ENCODE assay signal across 14 cellular contexts in genomic region chr9:127426756-127427155, GRCh38. TPM values are rescaled to one million over a fixed set of nuclear protein-coding genes. Genes with fewer than 3 reads are reported as not detected.
DNase-seq lines count a peak whose midpoint lies in the region; ATAC-seq and TF ChIP-seq lines count a peak whose summit lies in the region.
"Had no signal": no experiment of that assay in that cellular context is flagged by ENCODE, and none has a peak within 500 bp of the region (broad histone marks: within the 10 kb centered on the region; RNA-seq: fewer than 3 reads in every experiment).

No MANE protein-coding gene starts in this region.

- H2BK15ac ChIP-seq in mesenchymal stem cell (ENCODE audit: low read depth, poor library complexity, severe bottlenecking) = no peak overlapping the region

- peaks cover 48% of the 10 kb centered on the region for H3K4me1 Mint-ChIP-seq in CD8-positive, alpha-beta T cell (ENCODE audit: low read depth)
- H3K4me1 Mint-ChIP-seq in activated naive CD8-positive, alpha-beta T cell treated with anti-CD3 and anti-CD28 coated beads for 36 hours = peaks cover 51% of the 10 kb centered on the region
- peaks cover 41% of the 10 kb centered on the region for H3K4me1 Mint-ChIP-seq in nephron

- H3K79me2 ChIP-seq in OCI-LY7 (ENCODE audit: insufficient read depth, low read depth, low read length) (peaks cover 36% of the 10 kb centered on the region; the same call in 1 of the 2 replicates), SK-N-SH (ENCODE audit: insufficient read depth) (peaks cover 90% of the 10 kb centered on the region)

- H3K4me2 ChIP-seq in OCI-LY7 (ENCODE audit: low read length) = no peak overlapping the region
- H3K4me2 ChIP-seq in SK-N-SH = no peak overlapping the region
- H3K4me2 ChIP-seq in mesenchymal stem cell (ENCODE audit: low read length, poor library complexity, severe bottlenecking) = no peak overlapping the region

- no peak overlapping the region for H2BK120ac ChIP-seq in mesenchymal stem cell (ENCODE audit: low read depth, low read length)

- H3K79me1 ChIP-seq in mesenchymal stem cell (replicated peaks; ENCODE audit: low read length, poor library complexity, severe bottlenecking) = peaks cover 31% of the 10 kb centered on the region

- H3K18ac ChIP-seq in mesenchymal stem cell (ENCODE audit: low read depth in 1 of 2, low read length in 2 of 2) = no peak overlapping the region

- no peaks in the 10 kb centered on the region for H3K9me3 Mint-ChIP-seq in CD8-positive, alpha-beta T cell
- no peaks in the 10 kb centered on the region for H3K9me3 Mint-ChIP-seq in activated naive CD8-positive, alpha-beta T cell treated with anti-CD3 and anti-CD28 coated beads for 36 hours
- no peaks in the 10 kb centered on the region for H3K9me3 Mint-ChIP-seq in nephron
- H3K9me3 Mint-ChIP-seq: CD14-positive monocyte had no signal

- TSS peak; percentile 49 for BruUV-seq in OCI-LY7 (replicated peaks; lab: Mats Ljungman, UMichigan)

- no peak overlapping the region for H3K27ac ChIP-seq in CD8-positive, alpha-beta T cell (ENCODE audit: low read depth, low read length)
- H3K27ac ChIP-seq in OCI-LY7 (ENCODE audit: low read depth, low read length, poor library complexity, severe bottlenecking) (no peak overlapping the region), colonic mucosa (no peak overlapping the region), SK-N-SH (ENCODE audit: low read depth in 2 of 2, low read length in 1 of 2) (no peak overlapping the region), mesenchymal stem cell (ENCODE audit: low read length, poor library complexity, severe bottlenecking) (no peak overlapping the region)

- H3K14ac ChIP-seq in mesenchymal stem cell (ENCODE audit: low read length in 2 of 2) = no peak overlapping the region

- H3K4me1 ChIP-seq in CD8-positive, alpha-beta T cell (ENCODE audit: insufficient read depth, low read length) = peaks cover 25% of the 10 kb centered on the region
- H3K4me1 ChIP-seq in OCI-LY7 (ENCODE audit: insufficient read depth, low read length, poor library complexity, severe bottlenecking) = peaks cover 22% of the 10 kb centered on the region
- H3K4me1 ChIP-seq in colonic mucosa = peaks cover 20% of the 10 kb centered on the region
- peaks cover 7 to 18% of the 10 kb centered on the region in 2 experiments; a peak in 3 of 4 replicates for H3K4me1 ChIP-seq in SK-N-SH (ENCODE audit: control insufficient read depth in 1 of 2, insufficient read depth in 2 of 2, low read depth in 1 of 2, low read length in 1 of 2)
- peaks cover 9% of the 10 kb centered on the region for H3K4me1 ChIP-seq in mesenchymal stem cell (ENCODE audit: control insufficient read depth, insufficient read depth, low read depth, low read length)

- H3K9ac ChIP-seq in colonic mucosa (ENCODE audit: low read depth in 2 of 2, low read length in 2 of 2) (no peak overlapping the region), SK-N-SH (no peak overlapping the region), mesenchymal stem cell (ENCODE audit: low read length) (no peak overlapping the region)

- ATAC-seq in CD8-positive, alpha-beta T cell = no peak
- ATAC-seq: Right ventricle myocardium inferior had no signal

- no peaks in the 10 kb centered on the region for H3K27me3 ChIP-seq in CD8-positive, alpha-beta T cell (ENCODE audit: insufficient read depth, low read length)
- H3K27me3 ChIP-seq in colonic mucosa (no peaks in the 10 kb centered on the region), SK-N-SH (ENCODE audit: insufficient read depth) (no peaks in the 10 kb centered on the region), mesenchymal stem cell (ENCODE audit: control insufficient read depth in 1 of 2, insufficient read depth in 1 of 2, low read length in 2 of 2) (no peaks in the 10 kb centered on the region)

- H4K91ac ChIP-seq in mesenchymal stem cell (ENCODE audit: low read length) = no peak overlapping the region

- 100% methylated on average over 2 of the region's 2 CpGs for WGBS in SK-N-SH (ENCODE audit: low lambda C conversion rate)
- WGBS in mesenchymal stem cell = 100% methylated on average over 2 of the region's 2 CpGs

- H2AFZ ChIP-seq in OCI-LY7 (ENCODE audit: low read length) = no peak overlapping the region
- H2AFZ ChIP-seq in SK-N-SH (ENCODE audit: low read depth) = no peak overlapping the region
- no peak overlapping the region for H2AFZ ChIP-seq in mesenchymal stem cell (ENCODE audit: low read depth, low read length)

- no peak overlapping the region for H2BK5ac ChIP-seq in mesenchymal stem cell (ENCODE audit: low read depth, low read length, poor library complexity, severe bottlenecking)

- TF ChIP-seq EP300 in SK-N-SH (IDR thresholded peaks at IDR 0.05; ENCODE audit: borderline replicate concordance in 1 of 2, low read depth in 1 of 2, low read length in 1 of 2) = no peak

- no peak overlapping the region for H2AK5ac ChIP-seq in mesenchymal stem cell (ENCODE audit: low read length, severe bottlenecking)

- peak overlapping the region; percentile 2 for H3K4me3 Mint-ChIP-seq in CD8-positive, alpha-beta T cell
- H3K4me3 Mint-ChIP-seq in activated naive CD8-positive, alpha-beta T cell treated with anti-CD3 and anti-CD28 coated beads for 36 hours = peak overlapping the region; percentile 95
- H3K4me3 Mint-ChIP-seq in nephron = peak overlapping the region; percentile 98 to 99 (median 99)
- H3K4me3 Mint-ChIP-seq: CD14-positive monocyte had no signal

- no peaks in the 10 kb centered on the region for H3K27me3 Mint-ChIP-seq in CD8-positive, alpha-beta T cell (ENCODE audit: low read depth)
- H3K27me3 Mint-ChIP-seq in activated naive CD8-positive, alpha-beta T cell treated with anti-CD3 and anti-CD28 coated beads for 36 hours = no peaks in the 10 kb centered on the region
- H3K27me3 Mint-ChIP-seq in nephron (ENCODE audit: low read depth) = no peaks in the 10 kb centered on the region

- H3F3A ChIP-seq in SK-N-SH (replicated peaks; ENCODE audit: insufficient read depth) = no peaks in the 10 kb centered on the region

- DNase-seq in CD8-positive, alpha-beta T cell = peak in 1 of 7 experiments; percentile 43
- DNase-seq in OCI-LY7 (ENCODE audit: low spot score) (no peak), NCI-H2171 (lab: John Stamatoyannopoulos, UW) (no peak), colonic mucosa (no peak), SK-N-SH (no peak), mesenchymal stem cell (no peak)
- peak; percentile 58 for DNase-seq in activated naive CD8-positive, alpha-beta T cell treated with anti-CD3 and anti-CD28 coated beads for 36 hours
- DNase-seq: activated effector memory CD4-positive, alpha-beta T cell treated with Interleukin-2 at 50 U/mL for 16 hours; NCI-H1436 treated with DMSO at 0.1 percent for 48 hours; NCI-H69; substantia nigra had no signal

- POLR2A ChIA-PET in CD8-positive, alpha-beta T cell (lab: Charles Lee) = no interaction called here
- POLR2A ChIA-PET in OCI-LY7 (lab: Charles Lee) = interaction anchor here (0.7 kb wide), 1 partner anchor 17 kb away, joined by 6 read pairs; no protein-coding TSS in a partner anchor
- POLR2A ChIA-PET in SK-N-SH (lab: Yijun Ruan, JAX) = no interaction called here

- H4K20me1 ChIP-seq in OCI-LY7 (ENCODE audit: insufficient read depth, low read length) (no peaks in the 10 kb centered on the region), SK-N-SH (ENCODE audit: insufficient read depth) (peaks cover 10% of the 10 kb centered on the region; the same call in 1 of the 2 replicates)

- CTCF ChIA-PET in CD8-positive, alpha-beta T cell (lab: Charles Lee) = no interaction called here
- CTCF ChIA-PET in OCI-LY7 (lab: Charles Lee; ENCODE audit: unreplicated experiment) (no interaction called here), SK-N-SH (lab: Yijun Ruan, JAX) (no interaction called here)

- H3K36me3 Mint-ChIP-seq in CD8-positive, alpha-beta T cell = peaks cover 49% of the 10 kb centered on the region
- H3K36me3 Mint-ChIP-seq in activated naive CD8-positive, alpha-beta T cell treated with anti-CD3 and anti-CD28 coated beads for 36 hours = peaks cover 59% of the 10 kb centered on the region
- peaks cover 26% of the 10 kb centered on the region for H3K36me3 Mint-ChIP-seq in nephron (ENCODE audit: low read depth)

- no peak overlapping the region for H3K4ac ChIP-seq in mesenchymal stem cell (ENCODE audit: low read depth in 1 of 2, low read length in 2 of 2)

- H3K9me3 ChIP-seq in CD8-positive, alpha-beta T cell (ENCODE audit: low read length) = no peaks in the 10 kb centered on the region
- H3K9me3 ChIP-seq in OCI-LY7 (ENCODE audit: low read length) (no peaks in the 10 kb centered on the region), colonic mucosa (no peaks in the 10 kb centered on the region), SK-N-SH (no peaks in the 10 kb centered on the region), mesenchymal stem cell (ENCODE audit: control insufficient read depth, low read length) (no peaks in the 10 kb centered on the region)

- no peak for TF ChIP-seq RAD21 in SK-N-SH (IDR thresholded peaks at IDR 0.05; ENCODE audit: low read length)

- no peak for TF ChIP-seq CTCF in CD8-positive, alpha-beta T cell (IDR thresholded peaks at IDR 0.05)
- TF ChIP-seq CTCF in OCI-LY7 (conservative IDR thresholded peaks at IDR 0.05; ENCODE audit: low read length) (no peak), nephron (IDR thresholded peaks at IDR 0.05; ENCODE audit: unreplicated experiment in 3 of 3) (no peak), colonic mucosa (IDR thresholded peaks at IDR 0.05) (no peak), SK-N-SH (IDR thresholded peaks at IDR 0.05) (no peak)

- intact Hi-C loops in CD8-positive, alpha-beta T cell (cut with DNase I, micrococcal nuclease) = loop anchor here in 1 of 2 experiments (10.0 kb wide), 1 partner anchor 638 kb away; the partner anchor contains the start of genes NAIF1 and SLC25A25
- intact Hi-C loops in OCI-LY7 (cut with micrococcal nuclease; ENCODE audit: unreplicated experiment) = no loop called here
- intact Hi-C loops in colonic mucosa (cut with DNase I) = no loop called here

- H3K9me2 ChIP-seq in OCI-LY7 (ENCODE audit: insufficient read depth, low read length) (no peaks in the 10 kb centered on the region), SK-N-SH (no peaks in the 10 kb centered on the region)

- H4K8ac ChIP-seq in mesenchymal stem cell (ENCODE audit: low read length) = no peak overlapping the region

- H3K4me3 ChIP-seq in CD8-positive, alpha-beta T cell (ENCODE audit: low read depth, low read length) = no peak overlapping the region
- H3K4me3 ChIP-seq in OCI-LY7 (ENCODE audit: low read depth, low read length, poor library complexity, severe bottlenecking) (no peak overlapping the region), colonic mucosa (no peak overlapping the region), SK-N-SH (ENCODE audit: low read depth in 2 of 2, low read length in 1 of 2) (0 out of 4 replicates have a peak overlapping the region, but pooled peaks of 1 of the 2 experiments have one; percentile 3), mesenchymal stem cell (ENCODE audit: insufficient read depth in 1 of 2, low read depth in 1 of 2, low read length in 2 of 2) (no peak overlapping the region)

- peaks cover 16% of the 10 kb centered on the region for H3K36me3 ChIP-seq in CD8-positive, alpha-beta T cell (ENCODE audit: insufficient read depth, low read length)
- H3K36me3 ChIP-seq in OCI-LY7 (ENCODE audit: insufficient read depth, low read length) (peaks cover 40% of the 10 kb centered on the region), colonic mucosa (no peaks in the 10 kb centered on the region), SK-N-SH (replicated peaks in 1 of 2; ENCODE audit: control insufficient read depth in 1 of 2, insufficient read depth in 2 of 2, low read length in 1 of 2) (peaks cover 15 to 34% of the 10 kb centered on the region in 2 experiments), mesenchymal stem cell (ENCODE audit: control insufficient read depth in 1 of 2, insufficient read depth in 2 of 2, low read depth in 1 of 2, low read length in 2 of 2) (peaks cover 19 to 40% of the 10 kb centered on the region in 2 experiments)

- peak overlapping the region; percentile 11 for H3K27ac Mint-ChIP-seq in CD8-positive, alpha-beta T cell
- peak overlapping the region; percentile 99 for H3K27ac Mint-ChIP-seq in activated naive CD8-positive, alpha-beta T cell treated with anti-CD3 and anti-CD28 coated beads for 36 hours
- no peak overlapping the region for H3K27ac Mint-ChIP-seq in nephron
- H3K27ac Mint-ChIP-seq: CD14-positive monocyte had no signal

- H3K23ac ChIP-seq in mesenchymal stem cell (ENCODE audit: low read length in 2 of 2) = no peak overlapping the region

- no peak overlapping the region for H2BK12ac ChIP-seq in mesenchymal stem cell (ENCODE audit: low read length in 2 of 2)

RNA-seq across cellular contexts. Expression of gene ZNF79, which starts 2.6 kb away (rescaled TPM):
- 1 to 10 TPM; 7.5 to 7.7 TPM for total RNA-seq in CD8-positive, alpha-beta T cell
- total RNA-seq in OCI-LY7 (2014; rRNA removed; shearing (Covaris generic)) = 14.1 and 14.9 TPM in 2 replicates
- total RNA-seq in OCI-LY7 (2022) (9.3 and 9.4 TPM in 2 replicates), colonic mucosa (1 to 10 TPM; 5.8 to 6.4 TPM)
- 1 to 10 TPM; 7.7 to 8.6 TPM for total RNA-seq in activated naive CD8-positive, alpha-beta T cell treated with anti-CD3 and anti-CD28 coated beads for 36 hours
- 4.6 and 5.9 TPM in 2 replicates for polyA plus RNA-seq in SK-N-SH (2012; rRNA removed)
- 2.3 and 3.5 TPM in 2 replicates for polyA plus RNA-seq in SK-N-SH (2012; cell fraction: cytosol; rRNA removed)
- polyA plus RNA-seq in SK-N-SH (2012; cell fraction: nucleus; rRNA removed) = 15.7 and 16.9 TPM in 2 replicates
- 3.0 TPM for polyA plus RNA-seq in mesenchymal stem cell (2013, experiment 1 of 2)
- 3.0 TPM for polyA plus RNA-seq in mesenchymal stem cell (2013, experiment 2 of 2)

RNA-seq across cellular contexts. Expression of gene RPL12, which starts 24.4 kb away (rescaled TPM):
- total RNA-seq in CD8-positive, alpha-beta T cell = 1,000 to 10,000 TPM; 1,908 to 1,959 TPM
- total RNA-seq in OCI-LY7 (2014; rRNA removed; shearing (Covaris generic)) = 1,855 and 1,868 TPM in 2 replicates
- 1,622 and 1,726 TPM in 2 replicates for total RNA-seq in OCI-LY7 (2022)
- total RNA-seq in activated naive CD8-positive, alpha-beta T cell treated with anti-CD3 and anti-CD28 coated beads for 36 hours = 1,000 to 10,000 TPM; 2,007 to 2,108 TPM
- 100 to 1,000 TPM; 916 to 973 TPM for total RNA-seq in colonic mucosa
- polyA plus RNA-seq in SK-N-SH (2012; rRNA removed) = 3,270 and 3,754 TPM in 2 replicates
- 3,350 and 3,639 TPM in 2 replicates for polyA plus RNA-seq in SK-N-SH (2012; cell fraction: cytosol; rRNA removed)
- 595 and 635 TPM in 2 replicates for polyA plus RNA-seq in SK-N-SH (2012; cell fraction: nucleus; rRNA removed)
- 2,850 TPM for polyA plus RNA-seq in mesenchymal stem cell (2013, experiment 1 of 2)
- polyA plus RNA-seq in mesenchymal stem cell (2013, experiment 2 of 2) = 2,702 TPM

RNA-seq across cellular contexts. Expression of gene LRSAM1, which starts 24.6 kb away (rescaled TPM):
- total RNA-seq in CD8-positive, alpha-beta T cell = 10 to 100 TPM; 11.7 to 14.0 TPM
- 13.6 and 20.8 TPM in 2 replicates for total RNA-seq in OCI-LY7 (2014; rRNA removed; shearing (Covaris generic))
- total RNA-seq in OCI-LY7 (2022) = 32.2 and 34.1 TPM in 2 replicates
- total RNA-seq in activated naive CD8-positive, alpha-beta T cell treated with anti-CD3 and anti-CD28 coated beads for 36 hours = 10 to 100 TPM; 17.7 to 20.7 TPM
- 10 to 100 TPM; 14.7 to 15.6 TPM for total RNA-seq in colonic mucosa
- 5.5 and 8.0 TPM in 2 replicates for polyA plus RNA-seq in SK-N-SH (2012; rRNA removed)
- 5.1 and 7.8 TPM in 2 replicates for polyA plus RNA-seq in SK-N-SH (2012; cell fraction: cytosol; rRNA removed)
- 35.0 and 51.3 TPM in 2 replicates for polyA plus RNA-seq in SK-N-SH (2012; cell fraction: nucleus; rRNA removed)
- 7.9 TPM for polyA plus RNA-seq in mesenchymal stem cell (2013, experiment 1 of 2)
- 7.2 TPM for polyA plus RNA-seq in mesenchymal stem cell (2013, experiment 2 of 2)

RNA-seq across cellular contexts. Expression of gene SLC2A8, which starts 29.8 kb away (rescaled TPM):
- total RNA-seq in CD8-positive, alpha-beta T cell = 1 to 10 TPM; 3.6 to 3.9 TPM
- total RNA-seq in OCI-LY7 (2014; rRNA removed; shearing (Covaris generic)) = 5.6 and 11.9 TPM in 2 replicates
- total RNA-seq in OCI-LY7 (2022) (18.0 and 19.6 TPM in 2 replicates), colonic mucosa (10 to 100 TPM; 20.4 to 33.6 TPM)
- total RNA-seq in activated naive CD8-positive, alpha-beta T cell treated with anti-CD3 and anti-CD28 coated beads for 36 hours = 1 to 10 TPM; 1.0 to 1.9 TPM
- 15.1 and 18.7 TPM in 2 replicates for polyA plus RNA-seq in SK-N-SH (2012; rRNA removed)
- polyA plus RNA-seq in SK-N-SH (2012; cell fraction: cytosol; rRNA removed) = 5.2 and 9.6 TPM in 2 replicates
- 37.0 and 37.3 TPM in 2 replicates for polyA plus RNA-seq in SK-N-SH (2012; cell fraction: nucleus; rRNA removed)
- 6.3 TPM for polyA plus RNA-seq in mesenchymal stem cell (2013, experiment 1 of 2)
- polyA plus RNA-seq in mesenchymal stem cell (2013, experiment 2 of 2) = 6.8 TPM

Comparison
In these comparisons a context has a peak if more than half of its experiments do, and no peak if none do; other contexts are left out.
1. H3K27ac Mint-ChIP-seq: peak in CD8-positive, alpha-beta T cell (single experiment) and activated naive CD8-positive, alpha-beta T cell treated with anti-CD3 and anti-CD28 coated beads for 36 hours (single experiment); none in nephron (0 of 3).
2. H3K4me3 Mint-ChIP-seq: peak in every context shown above with its lines; median percentile 99 in nephron; 95 in activated naive CD8-positive, alpha-beta T cell treated with anti-CD3 and anti-CD28 coated beads for 36 hours; 2 in CD8-positive, alpha-beta T cell.